20 cellular contexts compared by ENCODE assay signal in genomic region chr14:36268957-36269734, GRCh38. TPM values are rescaled to one million over a fixed set of nuclear protein-coding genes. Genes with fewer than 3 reads are reported as not detected.
A peak's percentile ranks its signal among the peaks of the same experiment; 100 is the strongest.
DNase-seq lines count a peak whose midpoint lies in the region; ATAC-seq and TF ChIP-seq lines count a peak whose summit lies in the region.
"Had no signal": no experiment of that assay in that cellular context is flagged by ENCODE, and none has a peak within 500 bp of the region (broad histone marks: within the 10 kb centered on the region; RNA-seq: fewer than 3 reads in every experiment).

No MANE protein-coding gene starts in this region.

- no peaks in the 10 kb centered on the region for H3K9me3 Mint-ChIP-seq in activated CD8-positive, alpha-beta memory T cell treated with anti-CD3 and anti-CD28 coated beads, Interleukin-2, amount 10 ng/mL, durations not matched to agents 7 days and 5 days (ENCODE audit: low read depth)
- H3K9me3 Mint-ChIP-seq: CD4-positive, alpha-beta T cell; stimulated activated naive B cell treated with anti-CD40 and anti-IgM and Interleukin-4, amounts not matched to agents 10 μg/mL and 1 μg/mL and 100 μg/mL, for 72 hours had no signal

- H3K27ac ChIP-seq in esophagus muscularis mucosa (replicated peaks in 1 of 4) = no peak overlapping the region
- H3K27ac ChIP-seq: body of pancreas, ovary, skin epidermis had no signal

- H3K4me3 ChIP-seq in esophagus muscularis mucosa = no peak overlapping the region
- H3K4me3 ChIP-seq: body of pancreas, GM12878, ovary, skin epidermis had no signal

- H3K36me3 Mint-ChIP-seq in activated CD8-positive, alpha-beta memory T cell treated with anti-CD3 and anti-CD28 coated beads, Interleukin-2, amount 10 ng/mL, durations not matched to agents 7 days and 5 days = peaks cover 1% of the 10 kb centered on the region
- H3K36me3 Mint-ChIP-seq: stimulated activated naive B cell treated with anti-CD40 and anti-IgM and Interleukin-4, amounts not matched to agents 10 μg/mL and 1 μg/mL and 100 μg/mL, for 72 hours had no signal

- H3K27me3 ChIP-seq in esophagus muscularis mucosa = peaks cover 0 to 39% (median 5%) of the 10 kb centered on the region in 4 donors
- H3K27me3 ChIP-seq: ovary had no signal

- CTCF ChIA-PET in activated CD8-positive, alpha-beta memory T cell treated with anti-CD3 and anti-CD28 coated beads, Interleukin-2, amount 10 ng/mL, durations not matched to agents 7 days and 5 days (lab: Charles Lee) = no interaction called here

- no peak overlapping the region for H3K27ac Mint-ChIP-seq in activated CD8-positive, alpha-beta memory T cell treated with anti-CD3 and anti-CD28 coated beads, Interleukin-2, amount 10 ng/mL, durations not matched to agents 7 days and 5 days
- H3K27ac Mint-ChIP-seq: activated naive CD4-positive, alpha-beta T cell treated with anti-CD3 and anti-CD28 coated beads, Interleukin-2, amount 50 U/mL, for 72 hours; CD4-positive, alpha-beta T cell; stimulated activated naive B cell treated with anti-CD40 and anti-IgM and Interleukin-4, amounts not matched to agents 10 μg/mL and 1 μg/mL and 100 μg/mL, for 72 hours had no signal

- no peak for TF ChIP-seq CTCF in esophagus muscularis mucosa (IDR thresholded peaks at IDR 0.05)

- peaks cover 12% of the 10 kb centered on the region for H3K4me1 Mint-ChIP-seq in activated CD8-positive, alpha-beta memory T cell treated with anti-CD3 and anti-CD28 coated beads, Interleukin-2, amount 10 ng/mL, durations not matched to agents 7 days and 5 days

- TF ChIP-seq EP300 in esophagus muscularis mucosa (IDR thresholded peaks at IDR 0.05) = no peak

- intact Hi-C loops in esophagus muscularis mucosa (cut with DNase I) = no loop called here

- H3K4me3 Mint-ChIP-seq in activated CD8-positive, alpha-beta memory T cell treated with anti-CD3 and anti-CD28 coated beads, Interleukin-2, amount 10 ng/mL, durations not matched to agents 7 days and 5 days = no peak overlapping the region
- H3K4me3 Mint-ChIP-seq: CD4-positive, alpha-beta T cell; stimulated activated naive B cell treated with anti-CD40 and anti-IgM and Interleukin-4, amounts not matched to agents 10 μg/mL and 1 μg/mL and 100 μg/mL, for 72 hours had no signal

- H3K9me3 ChIP-seq in esophagus muscularis mucosa = no peaks in the 10 kb centered on the region
- H3K9me3 ChIP-seq: body of pancreas, ovary had no signal

- TF ChIP-seq POLR2A in esophagus muscularis mucosa (IDR thresholded peaks at IDR 0.05; ENCODE audit: low read depth) = no peak

- WGBS in esophagus muscularis mucosa = 64% methylated on average over 9 of the region's 9 CpGs

- ATAC-seq in activated CD8-positive, alpha-beta memory T cell treated with anti-CD3 and anti-CD28 coated beads, Interleukin-2, amount 10 ng/mL, durations not matched to agents 7 days and 5 days = no peak
- no peak for ATAC-seq in GM19328 (IDR thresholded peaks at IDR 0.05; ENCODE audit: unreplicated experiment)
- ATAC-seq: activated naive CD4-positive, alpha-beta T cell treated with anti-CD3 and anti-CD28 coated beads, Interleukin-2, amount 50 U/mL, for 72 hours; body of pancreas; GM12878; stimulated activated naive B cell treated with anti-CD40 and anti-IgM and Interleukin-4, amounts not matched to agents 10 μg/mL and 1 μg/mL and 100 μg/mL, for 72 hours had no signal

- peaks cover 0 to 13% (median 10%) of the 10 kb centered on the region in 4 donors for H3K4me1 ChIP-seq in esophagus muscularis mucosa

- peaks cover 58% of the 10 kb centered on the region for H3K27me3 Mint-ChIP-seq in activated CD8-positive, alpha-beta memory T cell treated with anti-CD3 and anti-CD28 coated beads, Interleukin-2, amount 10 ng/mL, durations not matched to agents 7 days and 5 days

- peak; percentile 98 for DNase-seq in DMS53 (lab: John Stamatoyannopoulos, UW)
- peak; percentile 85 for DNase-seq in NCI-H1105 treated with DMSO at 0.1 percent for 48 hours (lab: John Stamatoyannopoulos, UW)
- DNase-seq in NCI-H510A treated with DMSO at 0.1 percent for 48 hours (lab: John Stamatoyannopoulos, UW) = peak; percentile 99
- DNase-seq in iPS-NIHi7 (ENCODE audit: extremely low spot score) = peak; percentile 37
- no peak for DNase-seq in activated CD8-positive, alpha-beta memory T cell treated with anti-CD3 and anti-CD28 coated beads, Interleukin-2, amount 10 ng/mL, durations not matched to agents 7 days and 5 days
- DNase-seq in activated CD4-positive, alpha-beta T cell treated with anti-CD3 and anti-CD28 coated beads, Interleukin-2, amount 50 U/mL, for 48 hours = no peak
- no peak for DNase-seq in esophagus muscularis mucosa (ENCODE audit: extremely low spot score)
- DNase-seq: activated CD4-positive, alpha-beta T cell treated with anti-CD3 and anti-CD28 coated beads, Interleukin-2, amount 50 U/mL, for 1 hour; activated T-cell treated with anti-CD3 and anti-CD28 coated beads, Interleukin-2, amount 50 U/mL, for 1 hour; body of pancreas; CD4-positive, alpha-beta T cell; H7; NCI-H1048; ovary; stimulated activated naive B cell treated with anti-CD40 and anti-IgM and Interleukin-4, amounts not matched to agents 10 μg/mL and 1 μg/mL and 100 μg/mL, for 72 hours; trophoblast cell had no signal

- H3K36me3 ChIP-seq in esophagus muscularis mucosa = no peaks in the 10 kb centered on the region
- H3K36me3 ChIP-seq: ovary had no signal

RNA-seq across cellular contexts. Expression of gene MBIP, which starts 51.3 kb away (rescaled TPM):
- total RNA-seq in activated CD8-positive, alpha-beta memory T cell treated with anti-CD3 and anti-CD28 coated beads, Interleukin-2, amount 10 ng/mL, durations not matched to agents 7 days and 5 days = 10 to 100 TPM; 21.0 to 21.3 TPM
- total RNA-seq in esophagus muscularis mucosa = 10 to 100 TPM; 10.8 to 16.2 (median 12.9) TPM

Comparison
In these comparisons a context has a peak if more than half of its experiments do, and no peak if none do; other contexts are left out.
1. DNase-seq: peak in DMS53 (single experiment), NCI-H1105 treated with DMSO at 0.1 percent for 48 hours (single experiment), NCI-H510A treated with DMSO at 0.1 percent for 48 hours (single experiment) and iPS-NIHi7 (single experiment); none in activated CD8-positive, alpha-beta memory T cell treated with anti-CD3 and anti-CD28 coated beads, Interleukin-2, amount 10 ng/mL, durations not matched to agents 7 days and 5 days (single experiment), activated CD4-positive, alpha-beta T cell treated with anti-CD3 and anti-CD28 coated beads, Interleukin-2, amount 50 U/mL, for 48 hours (0 of 2) and esophagus muscularis mucosa (single experiment).